Comparison of ENCODE assay signal across 14 cellular contexts in the genomic region with DNA sequence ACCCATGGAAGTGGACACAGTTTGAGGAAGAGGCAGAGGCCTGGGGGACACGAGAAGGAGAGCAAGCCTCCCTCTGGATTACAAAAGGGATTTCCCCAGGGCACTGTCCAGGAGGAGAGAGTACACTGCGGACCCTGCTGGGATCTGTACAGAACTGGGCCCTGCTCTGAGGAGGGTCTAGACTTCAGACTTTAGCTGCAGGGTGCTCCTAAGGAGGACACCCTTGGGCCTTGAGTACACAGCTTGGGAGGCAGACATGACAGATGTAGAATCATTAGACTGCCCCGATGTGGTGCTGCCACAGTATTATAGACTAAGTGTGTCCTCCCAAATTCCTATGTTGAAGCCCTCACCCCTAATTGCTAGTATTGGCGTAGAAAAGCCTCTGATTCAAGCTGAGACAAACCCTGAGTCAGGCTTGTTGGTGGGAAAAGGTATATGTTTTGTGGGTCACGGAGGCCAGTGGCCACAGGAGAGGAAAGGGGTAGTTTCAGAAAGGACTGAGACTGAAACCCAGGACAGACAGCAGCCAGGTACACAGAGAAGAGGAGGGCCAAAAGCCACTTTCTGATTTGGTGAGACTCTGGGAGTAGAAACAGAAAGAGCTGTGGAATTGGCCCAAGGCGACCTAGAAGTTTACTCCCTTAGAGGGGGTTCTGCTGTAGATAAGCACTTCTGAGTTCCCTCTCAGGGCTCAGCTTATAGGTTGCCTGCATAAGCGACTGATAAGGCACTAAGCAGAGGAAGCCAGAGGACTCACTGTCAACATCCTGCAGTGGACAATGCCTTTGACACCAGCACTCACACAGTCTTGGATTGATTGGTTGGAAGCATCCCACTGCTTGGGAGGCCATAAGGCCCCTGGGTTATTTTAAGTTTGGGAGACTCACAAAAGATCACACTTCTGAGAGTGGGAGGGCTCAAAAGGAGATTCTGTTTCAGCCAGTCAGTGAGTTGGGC. TPM values are rescaled to one million over a fixed set of nuclear protein-coding genes. Genes with fewer than 3 reads are reported as not detected.
DNase-seq lines count a peak whose midpoint lies in the region; ATAC-seq, FAIRE-seq and TF ChIP-seq lines count a peak whose summit lies in the region.
"Had no signal": no experiment of that assay in that cellular context is flagged by ENCODE, and none has a peak within 500 bp of the region (broad histone marks: within the 10 kb centered on the region; RNA-seq: fewer than 3 reads in every experiment).

No MANE protein-coding gene starts in this region.

- intact Hi-C loops in HepG2 (cut with micrococcal nuclease; ENCODE audit: unreplicated experiment) (no loop called here), body of pancreas (cut with DNase I) (no loop called here), MCF 10A (cut with micrococcal nuclease) (no loop called here)

- POLR2A ChIA-PET in HepG2 (lab: Yijun Ruan, JAX) (no interaction called here), MCF 10A (lab: Yijun Ruan, JAX) (no interaction called here)

- no peaks in the 10 kb centered on the region for H4K20me1 ChIP-seq in HepG2 (ENCODE audit: insufficient read depth, low read length)

- BruUV-seq in HepG2 (replicated peaks; lab: Mats Ljungman, UMichigan) (no TSS peak), MCF 10A (replicated peaks; lab: Mats Ljungman, UMichigan) (no TSS peak)

- H3K36me3 ChIP-seq in HepG2 (replicated peaks in 1 of 2; ENCODE audit: control insufficient read depth in 1 of 2, insufficient read depth in 2 of 2, low read length in 2 of 2) (no peaks in the 10 kb centered on the region), body of pancreas (replicated peaks in 1 of 2; ENCODE audit: insufficient read depth in 1 of 2, low read depth in 2 of 2) (no peaks in the 10 kb centered on the region), gastroesophageal sphincter (no peaks in the 10 kb centered on the region)

- no peak for TF ChIP-seq RAD21 in HepG2 (CRISPR knock-in tag; IDR thresholded peaks at IDR 0.05)

- no peak overlapping the region for H3K9ac ChIP-seq in HepG2 (ENCODE audit: insufficient read depth, low read depth, low read length)

- no peak for TF ChIP-seq POLR2A in HepG2 (IDR thresholded peaks at IDR 0.05; ENCODE audit: insufficient read depth in 1 of 2, low read depth in 2 of 2, low read length in 2 of 2)
- no peak for TF ChIP-seq POLR2A in body of pancreas (IDR thresholded peaks at IDR 0.05)
- no peak for TF ChIP-seq POLR2A in gastroesophageal sphincter (IDR thresholded peaks at IDR 0.05)

- H3K9me3 ChIP-seq in HepG2 (ENCODE audit: low read length): no peaks in the 10 kb centered on the region
- no peaks in the 10 kb centered on the region for H3K9me3 ChIP-seq in body of pancreas
- H3K9me3 ChIP-seq in gastroesophageal sphincter: no peaks in the 10 kb centered on the region

- H2AFZ ChIP-seq in HepG2 (ENCODE audit: low read length): no peak overlapping the region

- TF ChIP-seq CTCF in HepG2 (CRISPR knock-in tag; IDR thresholded peaks at IDR 0.05) (no peak), body of pancreas (IDR thresholded peaks at IDR 0.05) (no peak), gastroesophageal sphincter (IDR thresholded peaks at IDR 0.05) (no peak), MCF 10A (IDR thresholded peaks at IDR 0.05; ENCODE audit: unreplicated experiment) (no peak)

- TF ChIP-seq EP300 in HepG2 (IDR thresholded peaks at IDR 0.05; ENCODE audit: low read depth in 2 of 2, low read length in 2 of 2) (no peak), HepG2 (CRISPR knock-in tag; IDR thresholded peaks at IDR 0.05; ENCODE audit: borderline replicate concordance) (no peak), gastroesophageal sphincter (IDR thresholded peaks at IDR 0.05) (no peak)

- CTCF ChIA-PET in HepG2 (lab: Yijun Ruan, JAX; ENCODE audit: low intra/inter-chr PET ratio, low total read pairs): no interaction called here
- CTCF ChIA-PET in MCF 10A (lab: Yijun Ruan, JAX): interaction anchor here (0.6 to 1.2 kb wide), 2 partner anchors 46 to 72 kb away, joined by 3 read pairs; no protein-coding TSS in a partner anchor

- no peaks in the 10 kb centered on the region for H3K4me1 Mint-ChIP-seq in MCF 10A (ENCODE audit: insufficient read depth, unreplicated experiment)
- H3K4me1 Mint-ChIP-seq: activated naive CD8-positive, alpha-beta T cell treated with anti-CD3 and anti-CD28 coated beads, Interleukin-2, amount 10 ng/mL, durations not matched to agents 7 days and 5 days had no signal

- H3K79me2 ChIP-seq in HepG2 (ENCODE audit: insufficient read depth, low read length): no peaks in the 10 kb centered on the region

- DNase-seq in HepG2 (ENCODE audit: low spot score): no peak
- no peak for DNase-seq in cerebellum (ENCODE audit: low spot score)
- DNase-seq in body of pancreas: no peak
- DNase-seq in MCF 10A (ENCODE audit: unreplicated experiment): no peak
- DNase-seq: activated naive CD8-positive, alpha-beta T cell treated with anti-CD3 and anti-CD28 coated beads, Interleukin-2, amount 10 ng/mL, durations not matched to agents 7 days and 5 days; dorsolateral prefrontal cortex; NCI-H1694 treated with DMSO at 0.1 percent for 48 hours had no signal

- no peak overlapping the region for H3K4me3 ChIP-seq in HepG2 (replicated peaks in 1 of 3; ENCODE audit: insufficient read depth in 1 of 3, low read depth in 2 of 3, low read length in 3 of 3)
- H3K4me3 ChIP-seq in body of pancreas: no peak overlapping the region
- H3K4me3 ChIP-seq in gastroesophageal sphincter: no peak overlapping the region
- H3K4me3 ChIP-seq: dorsolateral prefrontal cortex had no signal

- H3K27ac ChIP-seq in HepG2 (ENCODE audit: extremely low read length, insufficient read depth, low read length): peak overlapping the region; percentile 51
- H3K27ac ChIP-seq in body of pancreas: no peak overlapping the region
- H3K27ac ChIP-seq in gastroesophageal sphincter: no peak overlapping the region
- H3K27ac ChIP-seq: dorsolateral prefrontal cortex had no signal

- no peaks in the 10 kb centered on the region for H3K36me3 Mint-ChIP-seq in MCF 10A (ENCODE audit: insufficient read depth, unreplicated experiment)
- H3K36me3 Mint-ChIP-seq: activated naive CD8-positive, alpha-beta T cell treated with anti-CD3 and anti-CD28 coated beads, Interleukin-2, amount 10 ng/mL, durations not matched to agents 7 days and 5 days; IgD-negative memory B cell had no signal

- H3K27me3 Mint-ChIP-seq in MCF 10A (ENCODE audit: insufficient read depth, unreplicated experiment): no peaks in the 10 kb centered on the region

- ATAC-seq in GM18502 (IDR thresholded peaks at IDR 0.05; ENCODE audit: poor library complexity, unreplicated experiment) (peak; percentile 78), GM21447 (IDR thresholded peaks at IDR 0.05; ENCODE audit: unreplicated experiment) (peak; percentile 67), HG03354 (IDR thresholded peaks at IDR 0.05; ENCODE audit: poor library complexity, severe bottlenecking, unreplicated experiment) (peak; percentile 64), HepG2 (peak; percentile 68), body of pancreas (no peak), gastroesophageal sphincter (no peak)

- H3K27me3 ChIP-seq in HepG2 (ENCODE audit: control insufficient read depth in 1 of 2, insufficient read depth in 2 of 2, low read length in 2 of 2) (no peaks in the 10 kb centered on the region), body of pancreas (no peaks in the 10 kb centered on the region), gastroesophageal sphincter (no peaks in the 10 kb centered on the region)
- H3K27me3 ChIP-seq: dorsolateral prefrontal cortex had no signal

- H3K27ac Mint-ChIP-seq in MCF 10A (ENCODE audit: low read depth, unreplicated experiment): no peak overlapping the region
- H3K27ac Mint-ChIP-seq: activated naive CD8-positive, alpha-beta T cell treated with anti-CD3 and anti-CD28 coated beads, Interleukin-2, amount 10 ng/mL, durations not matched to agents 7 days and 5 days; IgD-negative memory B cell; T-helper 1 cell treated with Interleukin-12 subunit alpha and Interleukin-12 subunit beta and Interleukin-4 antibody, amounts not matched to agents 30 μg/mL and 1 μg/mL, for 36 hours had no signal

- no peaks in the 10 kb centered on the region for H3K9me3 Mint-ChIP-seq in MCF 10A (ENCODE audit: unreplicated experiment)
- H3K9me3 Mint-ChIP-seq: activated naive CD8-positive, alpha-beta T cell treated with anti-CD3 and anti-CD28 coated beads, Interleukin-2, amount 10 ng/mL, durations not matched to agents 7 days and 5 days; IgD-negative memory B cell; T-helper 1 cell treated with Interleukin-12 subunit alpha and Interleukin-12 subunit beta and Interleukin-4 antibody, amounts not matched to agents 30 μg/mL and 1 μg/mL, for 36 hours had no signal

- in situ Hi-C loops in HepG2 (cut with HindIII; ENCODE audit: extremely low pct_ligation_motif_present, low pct_unique_long_range_greater_than_20kb): no loop called here

- H3K4me2 ChIP-seq in HepG2 (ENCODE audit: low read depth, low read length): no peak overlapping the region

- peaks cover 86% of the 10 kb centered on the region for H3K4me1 ChIP-seq in HepG2 (ENCODE audit: insufficient read depth, low read length)
- peaks cover 13% of the 10 kb centered on the region for H3K4me1 ChIP-seq in body of pancreas
- no peaks in the 10 kb centered on the region for H3K4me1 ChIP-seq in gastroesophageal sphincter

- no peak for FAIRE-seq in HepG2 (lab: Jason Lieb, UNC)
- FAIRE-seq: islet of Langerhans had no signal

- no peak overlapping the region for H3K4me3 Mint-ChIP-seq in MCF 10A (ENCODE audit: unreplicated experiment)
- H3K4me3 Mint-ChIP-seq: activated naive CD8-positive, alpha-beta T cell treated with anti-CD3 and anti-CD28 coated beads, Interleukin-2, amount 10 ng/mL, durations not matched to agents 7 days and 5 days; IgD-negative memory B cell; T-helper 1 cell treated with Interleukin-12 subunit alpha and Interleukin-12 subunit beta and Interleukin-4 antibody, amounts not matched to agents 30 μg/mL and 1 μg/mL, for 36 hours had no signal

- 87% methylated on average over 5 of the region's 7 CpGs for WGBS in HepG2 (ENCODE audit: low lambda C conversion rate)
- 89% methylated on average over 7 of the region's 7 CpGs for WGBS in body of pancreas, 2 donors
- WGBS in gastroesophageal sphincter (ENCODE audit: low coverage in 1 of 2), 2 donors: 90 to 95% methylated on average over 3 to 4 of the region's 7 CpGs

RNA-seq across cellular contexts. Expression of a gene that starts 16.5 kb away (rescaled TPM):
- 28.8 and 49.2 TPM in 2 replicates for total RNA-seq in HepG2 (2016; rRNA removed; fragmentation: Illumina TruSeq; extraction: Trizol)
- total RNA-seq in HepG2 (2016; cell fraction: cytosol; rRNA removed; fragmentation: Illumina TruSeq; extraction: Trizol; ENCODE audit: low read depth): 2.4 and 2.6 TPM in 2 replicates
- 28.8 and 50.1 TPM in 2 replicates for total RNA-seq in HepG2 (2016; cell fraction: insoluble cytoplasmic fraction; rRNA removed; fragmentation: Illumina TruSeq; extraction: Trizol)
- total RNA-seq in HepG2 (2016; cell fraction: membrane; rRNA removed; fragmentation: Illumina TruSeq; extraction: Trizol): 18.7 and 20.1 TPM in 2 replicates
- 21.9 and 24.0 TPM in 2 replicates for total RNA-seq in HepG2 (2016; cell fraction: nucleus; rRNA removed; fragmentation: Illumina TruSeq; extraction: Trizol)
- polyA plus RNA-seq in HepG2 (2011; rRNA removed): 9.1 and 10.9 TPM in 2 replicates
- 5.4 and 9.9 TPM in 2 replicates for polyA plus RNA-seq in HepG2 (2011; cell fraction: cytosol; rRNA removed)
- polyA plus RNA-seq in HepG2 (2011; cell fraction: nucleus; rRNA removed): 3.0 and 3.8 TPM in 2 replicates
- 14.3 and 18.3 TPM in 2 replicates for polyA plus RNA-seq in HepG2 (2012)
- polyA plus RNA-seq in HepG2 (2016; cell fraction: cytosol; fragmentation: Illumina TruSeq; extraction: Trizol; ENCODE audit: low read depth): 2.0 and 2.3 TPM in 2 replicates
- polyA plus RNA-seq in HepG2 (2016; cell fraction: insoluble cytoplasmic fraction; fragmentation: Illumina TruSeq; extraction: Trizol; ENCODE audit: low read depth): 41.2 and 44.0 TPM in 2 replicates
- polyA plus RNA-seq in HepG2 (2016; cell fraction: membrane; fragmentation: Illumina TruSeq; extraction: Trizol; ENCODE audit: low read depth): 9.8 and 9.9 TPM in 2 replicates
- polyA plus RNA-seq in HepG2 (2016; cell fraction: nucleus; fragmentation: Illumina TruSeq; extraction: Trizol; ENCODE audit: insufficient read depth, low read depth): 22.0 and 22.3 TPM in 2 replicates
- polyA minus RNA-seq in HepG2 (2011; rRNA and poly(A)+ RNA removed; ENCODE audit: low replicate concordance): 0.14 and 7.0 TPM in 2 replicates
- 13.6 and 16.5 TPM in 2 replicates for polyA minus RNA-seq in HepG2 (2011; cell fraction: cytosol; rRNA and poly(A)+ RNA removed)
- polyA minus RNA-seq in HepG2 (2011; cell fraction: nucleus; rRNA and poly(A)+ RNA removed): 16.2 and 18.3 TPM in 2 replicates
- 26.1 TPM for total RNA-seq in cerebellum
- total RNA-seq in body of pancreas: 10 to 100 TPM; 26.4 to 29.1 TPM
- total RNA-seq in gastroesophageal sphincter: 10 to 100 TPM; 24.4 to 52.3 (median 33.2) TPM
- total RNA-seq in MCF 10A (2022): 7.1 and 8.8 TPM in 2 replicates

Comparison
In these comparisons a context has a peak if more than half of its experiments do, and no peak if none do; other contexts are left out.
1. ATAC-seq: peak in GM18502 (single experiment), GM21447 (single experiment), HG03354 (single experiment) and HepG2 (single experiment); none in body of pancreas (single experiment) and gastroesophageal sphincter (single experiment).